Comparison of ENCODE assay signal across 3 cellular contexts in genomic region chr17:52357855-52358254, GRCh38.
TF ChIP-seq lines count a peak whose summit lies in the region.

No MANE protein-coding gene starts in this region.

TF ChIP-seq in A549, 52 proteins besides CTCF, POLR2A, EP300 and RAD21:
- TF ChIP-seq MAFK (IDR thresholded peaks at IDR 0.05; ENCODE audit: partially characterized antibody) (peak; percentile 97), ATOH8 (CRISPR knock-in tag; IDR thresholded peaks at IDR 0.05; ENCODE audit: low read depth) (no peak)

TF ChIP-seq in IMR-90, 13 proteins besides CTCF, POLR2A, EP300 and RAD21:
- peak; percentile 98 for TF ChIP-seq MAFK (IDR thresholded peaks at IDR 0.05; ENCODE audit: low read depth, low read length)
- no peak for TF ChIP-seq RFX5 (IDR thresholded peaks at IDR 0.05; ENCODE audit: low read depth, low read length)
- TF ChIP-seq SMC3 (IDR thresholded peaks at IDR 0.05; ENCODE audit: low read depth, low read length): no peak

TF ChIP-seq in H1, 55 proteins besides CTCF, POLR2A, EP300 and RAD21:
- TF ChIP-seq POLR2AphosphoS5 (IDR thresholded peaks at IDR 0.05; ENCODE audit: low read depth, low read length) (no peak), MAFK (IDR thresholded peaks at IDR 0.05; ENCODE audit: low read depth, low read length) (peak; percentile 97)
TF ChIP-seq in H1: peak in this region for 1.
